12 cellular contexts compared by ENCODE assay signal in the genomic region with DNA sequence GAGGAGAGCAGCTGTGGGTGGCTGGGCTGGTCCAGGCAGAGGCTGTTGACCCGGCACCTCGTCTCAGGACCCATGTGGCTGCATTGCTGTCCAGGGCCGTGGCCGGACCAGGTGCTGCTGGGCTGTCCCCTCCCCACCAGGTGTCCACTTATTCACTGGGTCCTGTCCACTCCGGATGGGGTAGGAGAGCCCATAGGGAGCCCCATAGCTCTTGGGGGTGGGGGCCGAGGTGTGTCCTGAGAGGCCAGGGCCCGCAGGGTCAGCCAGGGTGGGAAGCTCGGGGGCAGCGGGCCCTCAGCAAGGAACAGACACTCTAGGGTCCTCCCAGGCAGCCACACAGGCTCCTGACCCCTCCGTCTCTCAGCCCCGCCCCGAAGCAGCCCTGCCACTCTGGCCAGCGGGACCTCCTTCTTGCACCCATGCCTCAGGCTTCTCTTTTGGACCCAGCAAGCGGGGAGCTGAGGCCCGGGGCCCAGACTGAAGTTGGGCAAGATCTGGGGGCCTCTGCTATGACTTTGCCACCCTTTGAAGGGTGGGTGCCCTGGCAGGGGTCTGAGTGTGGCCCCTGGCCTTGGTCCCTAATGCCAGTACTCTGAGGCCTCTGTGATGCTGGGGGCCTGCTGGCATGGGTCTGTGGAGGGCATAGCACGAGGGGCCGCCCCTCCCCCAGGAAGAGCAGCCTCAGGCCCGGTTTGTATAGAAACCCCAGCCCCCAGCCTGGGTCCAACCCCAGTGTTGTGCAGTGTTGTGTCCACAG.
DNase-seq lines count a peak whose midpoint lies in the region; ATAC-seq and TF ChIP-seq lines count a peak whose summit lies in the region.
"Had no signal": no experiment of that assay in that cellular context is flagged by ENCODE, and none has a peak within 500 bp of the region (broad histone marks: within the 10 kb centered on the region; RNA-seq: fewer than 3 reads in every experiment).

No MANE protein-coding gene starts in this region.

- H3K4me3 Mint-ChIP-seq in type B pancreatic cell: no peak overlapping the region
- H3K4me3 Mint-ChIP-seq: activated naive CD4-positive, alpha-beta T cell treated with anti-CD3 and anti-CD28 coated beads for 36 hours had no signal

- H3K27me3 ChIP-seq in RWPE2 (ENCODE audit: insufficient read depth, poor library complexity, severe bottlenecking): no peaks in the 10 kb centered on the region
- H3K27me3 ChIP-seq in esophagus squamous epithelium: no peaks in the 10 kb centered on the region
- H3K27me3 ChIP-seq: cardiac muscle cell had no signal

- H3K9me3 ChIP-seq in RWPE2 (ENCODE audit: severe bottlenecking): no peaks in the 10 kb centered on the region
- H3K9me3 ChIP-seq in esophagus squamous epithelium: no peaks in the 10 kb centered on the region
- peaks cover 3% of the 10 kb centered on the region for H3K9me3 ChIP-seq in mucosa of descending colon

- H3K4me3 ChIP-seq in RWPE2 (ENCODE audit: severe bottlenecking) (no peak overlapping the region), esophagus squamous epithelium (no peak overlapping the region), mucosa of descending colon (no peak overlapping the region)
- H3K4me3 ChIP-seq: cardiac muscle cell had no signal

- H3K27ac ChIP-seq in RWPE2 (ENCODE audit: poor library complexity, severe bottlenecking) (no peak overlapping the region), esophagus squamous epithelium (peak overlapping the region in 3 of 4 donors; percentile 11 to 61 (median 57))
- H3K27ac ChIP-seq: cardiac muscle cell had no signal

- H3K36me3 Mint-ChIP-seq in type B pancreatic cell: peaks cover 16% of the 10 kb centered on the region

- ATAC-seq in RWPE2 (ENCODE audit: low read depth) (no peak), mucosa of descending colon (no peak), HG03280 (IDR thresholded peaks at IDR 0.05; ENCODE audit: unreplicated experiment) (no peak)

- intact Hi-C loops in esophagus squamous epithelium (cut with DNase I) (no loop called here), mucosa of descending colon (cut with DNase I, micrococcal nuclease) (no loop called here)

- TF ChIP-seq POLR2A in esophagus squamous epithelium (IDR thresholded peaks at IDR 0.05): no peak

- no peak overlapping the region for H3K27ac Mint-ChIP-seq in type B pancreatic cell
- H3K27ac Mint-ChIP-seq: activated naive CD4-positive, alpha-beta T cell treated with anti-CD3 and anti-CD28 coated beads for 36 hours had no signal

- TF ChIP-seq CTCF in RWPE2 (IDR thresholded peaks at IDR 0.05; ENCODE audit: poor library complexity, severe bottlenecking) (no peak), esophagus squamous epithelium (IDR thresholded peaks at IDR 0.05) (no peak), mucosa of descending colon (IDR thresholded peaks at IDR 0.05) (no peak), type B pancreatic cell (conservative IDR thresholded peaks at IDR 0.05) (no peak)

- WGBS in esophagus squamous epithelium, 2 donors: 90% methylated on average over 2 of the region's 18 CpGs; no CpG with 5 or more reads in 1 of the 2 donors

- DNase-seq in RWPE2 (ENCODE audit: low spot score) (peak; percentile 60), esophagus squamous epithelium (lab: John Stamatoyannopoulos, UW) (no peak), mucosa of descending colon (peak in 2 of 3 donors; percentile 33 to 43), type B pancreatic cell (ENCODE audit: extremely low spot score, unreplicated experiment) (peak; percentile 67), NCI-H345 (lab: John Stamatoyannopoulos, UW) (no peak), NOMO-1 (lab: John Stamatoyannopoulos, UW; ENCODE audit: unreplicated experiment in 2 of 2) (no peak)
- DNase-seq: activated naive CD4-positive, alpha-beta T cell treated with anti-CD3 and anti-CD28 coated beads for 36 hours; DMS79; NCI-H2227 treated with DMSO at 0.1 percent for 48 hours; T-helper 9 cell had no signal

- H3K4me1 ChIP-seq in RWPE2 (ENCODE audit: insufficient read depth, poor library complexity, severe bottlenecking): peaks cover 6% of the 10 kb centered on the region
- H3K4me1 ChIP-seq in esophagus squamous epithelium: peaks cover 0 to 19% (median 0%) of the 10 kb centered on the region in 3 donors
- H3K4me1 ChIP-seq in mucosa of descending colon (ENCODE audit: low read depth): peaks cover 17% of the 10 kb centered on the region

- peaks cover 8% of the 10 kb centered on the region for H3K27me3 Mint-ChIP-seq in type B pancreatic cell

- H3K36me3 ChIP-seq in RWPE2 (ENCODE audit: low read depth) (peaks cover 3% of the 10 kb centered on the region; the same call in 1 of the 2 replicates), esophagus squamous epithelium (peaks cover 0 to 63% (median 0%) of the 10 kb centered on the region in 3 donors), mucosa of descending colon (ENCODE audit: low read depth) (no peaks in the 10 kb centered on the region)
- H3K36me3 ChIP-seq: cardiac muscle cell had no signal

- peaks cover 15% of the 10 kb centered on the region for H3K4me1 Mint-ChIP-seq in type B pancreatic cell (ENCODE audit: unreplicated experiment)

- peaks cover 5% of the 10 kb centered on the region for H3K9me3 Mint-ChIP-seq in type B pancreatic cell

Comparison
In these comparisons a context has a peak if more than half of its experiments do, and no peak if none do; other contexts are left out.
1. DNase-seq: peak in RWPE2 (single experiment), mucosa of descending colon (2 of 3) and type B pancreatic cell (single experiment); none in esophagus squamous epithelium (single experiment), NCI-H345 (single experiment) and NOMO-1 (0 of 2).